8 cellular contexts compared by ENCODE assay signal in the genomic region with DNA sequence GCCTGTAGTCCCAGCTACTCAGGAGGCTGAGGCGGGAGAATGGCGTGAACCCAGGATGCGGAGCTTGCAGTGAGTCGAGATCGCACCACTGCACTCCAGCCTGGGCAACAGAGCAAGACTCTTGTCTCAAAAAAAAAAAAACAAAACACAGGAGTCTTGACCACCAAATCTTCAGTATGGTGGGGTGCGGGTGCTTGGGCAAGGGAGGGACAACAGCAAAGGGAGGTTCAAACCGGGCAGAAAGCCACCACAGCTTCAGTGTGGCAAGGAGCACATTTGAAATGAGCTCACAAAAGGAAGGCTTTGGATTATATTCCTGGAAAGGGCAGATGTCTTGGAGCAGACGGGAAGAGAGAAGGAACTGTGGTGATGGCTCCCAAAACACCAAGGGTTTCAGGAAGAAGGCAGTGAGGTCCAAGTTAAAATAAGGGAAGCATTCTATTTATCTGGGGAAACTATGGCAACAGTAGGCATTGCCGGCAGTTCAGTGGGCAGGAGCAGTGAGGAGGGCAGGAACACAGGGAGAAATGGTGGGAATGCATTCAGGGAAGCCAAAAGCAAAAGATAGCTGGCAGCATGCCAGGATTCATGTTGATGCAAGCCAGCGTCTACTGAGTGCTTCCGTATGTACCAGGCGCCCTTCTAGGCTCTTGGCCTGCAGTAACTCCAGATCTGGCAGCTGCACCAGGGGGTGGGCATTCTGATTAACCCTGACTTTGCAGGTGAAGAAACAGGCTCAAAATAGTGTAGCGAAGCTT. TPM values are rescaled to one million over a fixed set of nuclear protein-coding genes. Genes with fewer than 3 reads are reported as not detected.
DNase-seq lines count a peak whose midpoint lies in the region; ATAC-seq and TF ChIP-seq lines count a peak whose summit lies in the region.

No MANE protein-coding gene starts in this region.

- ATAC-seq in DND-41 (ENCODE audit: insufficient read depth, low read depth) (peak; percentile 35), HG03039 (IDR thresholded peaks at IDR 0.05; ENCODE audit: unreplicated experiment) (no peak)

- H3K4me3 ChIP-seq in DND-41 (ENCODE audit: low read depth in 1 of 2, low read length in 2 of 2), result no peak overlapping the region

- H3K27ac Mint-ChIP-seq in brain, result peak overlapping the region; percentile 83 to 95 (median 91)
- H3K27ac Mint-ChIP-seq in nephron progenitor cell, result no peak overlapping the region

- TF ChIP-seq CTCF in DND-41 (IDR thresholded peaks at IDR 0.05; ENCODE audit: borderline replicate concordance, extremely low read depth, low read length, poor library complexity, severe bottlenecking) (no peak), brain (conservative IDR thresholded peaks at IDR 0.05) (no peak), nephron progenitor cell (IDR thresholded peaks at IDR 0.05) (no peak)

- no peaks in the 10 kb centered on the region for H3K27me3 Mint-ChIP-seq in brain
- H3K27me3 Mint-ChIP-seq in nephron progenitor cell (ENCODE audit: low read depth, poor library complexity), result peaks cover 7% of the 10 kb centered on the region

- no peak overlapping the region for H3K4me2 ChIP-seq in DND-41 (ENCODE audit: insufficient read depth, low read length)

- DNase-seq in DND-41 (peak; percentile 13), NCI-H2107 treated with DMSO at 0.1 percent for 48 hours (lab: John Stamatoyannopoulos, UW; ENCODE audit: unreplicated experiment) (peak; percentile 97), hypothalamus (lab: John Stamatoyannopoulos, UW) (peak in 38 of 51 donors; percentile 14 to 83 (median 61)), smooth muscle cell of the brain vasculature (ENCODE audit: low read depth, low spot score) (peak; percentile 81), nephron progenitor cell (no peak), SKM-1 (lab: John Stamatoyannopoulos, UW; ENCODE audit: unreplicated experiment) (no peak)

- H3K27ac ChIP-seq in DND-41 (ENCODE audit: low read length), result no peak overlapping the region

- H3K36me3 ChIP-seq in DND-41 (ENCODE audit: insufficient read depth, low read length), result peaks cover 17% of the 10 kb centered on the region

- H3K4me3 Mint-ChIP-seq in brain (peak overlapping the region in 4 of 5 experiments; percentile 3 to 35 (median 6)), nephron progenitor cell (no peak overlapping the region)

- peaks cover 4% of the 10 kb centered on the region for H3K36me3 Mint-ChIP-seq in brain
- peaks cover 4% of the 10 kb centered on the region for H3K36me3 Mint-ChIP-seq in nephron progenitor cell (ENCODE audit: low read depth)

- H3K9ac ChIP-seq in DND-41 (ENCODE audit: low read depth, low read length), result no peak overlapping the region

- no peaks in the 10 kb centered on the region for H3K79me2 ChIP-seq in DND-41 (ENCODE audit: insufficient read depth, low read length)

- H3K9me3 Mint-ChIP-seq in brain (peaks cover 0 to 2% (median 0%) of the 10 kb centered on the region in 5 experiments), nephron progenitor cell (no peaks in the 10 kb centered on the region)

- peaks cover 11% of the 10 kb centered on the region; the same call in 1 of the 2 replicates for H3K4me1 ChIP-seq in DND-41 (ENCODE audit: insufficient read depth, low read length)

- no peaks in the 10 kb centered on the region for H3K9me3 ChIP-seq in DND-41 (ENCODE audit: insufficient read depth, low read length, severe bottlenecking)

- no peaks in the 10 kb centered on the region for H4K20me1 ChIP-seq in DND-41 (ENCODE audit: insufficient read depth, low read length)

- no peaks in the 10 kb centered on the region for H3K27me3 ChIP-seq in DND-41 (ENCODE audit: insufficient read depth, low read length, poor library complexity)

- H2AFZ ChIP-seq in DND-41 (ENCODE audit: low read depth, low read length), result no peak overlapping the region

- H3K4me1 Mint-ChIP-seq in brain, result peaks cover 88% of the 10 kb centered on the region
- peaks cover 72% of the 10 kb centered on the region for H3K4me1 Mint-ChIP-seq in nephron progenitor cell

RNA-seq across cellular contexts. Expression of a gene that starts 51.0 kb away (rescaled TPM):
- polyA plus RNA-seq in brain (ENCODE audit: insufficient read depth, low read depth, low replicate concordance), result 71.5 TPM

Comparison
In these comparisons a context has a peak if more than half of its experiments do, and no peak if none do; other contexts are left out.
1. DNase-seq: peak in DND-41 (single experiment), NCI-H2107 treated with DMSO at 0.1 percent for 48 hours (single experiment), hypothalamus (38 of 51) and smooth muscle cell of the brain vasculature (single experiment); none in nephron progenitor cell (single experiment) and SKM-1 (single experiment).